ENCODE assay signal across 22 cellular contexts in the genomic region with DNA sequence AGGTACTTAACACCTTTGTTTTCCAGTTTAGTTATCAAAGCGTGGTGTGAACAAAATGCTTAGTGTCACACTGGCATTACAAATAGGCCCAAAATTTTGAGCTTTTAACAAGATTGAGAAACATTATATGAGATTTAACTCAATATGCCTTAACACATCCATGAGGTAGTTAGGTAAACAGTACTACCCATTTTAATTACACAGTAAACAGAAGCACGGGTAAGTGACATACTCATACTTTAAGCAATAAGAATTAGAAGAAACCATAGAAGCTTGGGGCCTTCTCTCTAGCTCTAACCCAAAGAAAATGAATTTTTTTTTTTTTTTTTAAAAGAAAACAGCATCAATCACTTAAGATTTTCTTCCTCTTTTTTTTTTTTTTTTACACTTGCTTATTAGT. TPM values are rescaled to one million over a fixed set of nuclear protein-coding genes. Genes with fewer than 3 reads are reported as not detected.
DNase-seq lines count a peak whose midpoint lies in the region; ATAC-seq and TF ChIP-seq lines count a peak whose summit lies in the region.
"Had no signal": no experiment of that assay in that cellular context is flagged by ENCODE, and none has a peak within 500 bp of the region (broad histone marks: within the 10 kb centered on the region; RNA-seq: fewer than 3 reads in every experiment).

No MANE protein-coding gene starts in this region.

- no peak overlapping the region for H3K4me3 ChIP-seq in mesodermal cell (ENCODE audit: extremely low read depth, insufficient read depth, low read length, poor library complexity, severe bottlenecking)
- H3K4me3 ChIP-seq: K562, MG63 had no signal

- H3K9me3 Mint-ChIP-seq in activated CD4-positive, alpha-beta T cell treated with anti-CD3 and anti-CD28 coated beads for 36 hours (ENCODE audit: low read depth), result no peaks in the 10 kb centered on the region
- H3K9me3 Mint-ChIP-seq in HFFc6 (no peaks in the 10 kb centered on the region), WTC11 (no peaks in the 10 kb centered on the region)
- H3K9me3 Mint-ChIP-seq: CD8-positive, alpha-beta memory T cell had no signal

- no peak for DNase-seq in activated CD4-positive, alpha-beta T cell treated with anti-CD3 and anti-CD28 coated beads for 36 hours
- DNase-seq in activated CD4-positive, alpha-beta T cell treated with anti-CD3 and anti-CD28 coated beads for 1 hour, result no peak
- no peak for DNase-seq in HFFc6
- no peak for DNase-seq in WTC11 (ENCODE audit: low spot score)
- DNase-seq in pons (ENCODE audit: low spot score), result no peak
- DNase-seq in NCI-H2227 treated with DMSO at 0.1 percent for 48 hours (lab: John Stamatoyannopoulos, UW), result no peak
- DNase-seq: CD8-positive, alpha-beta memory T cell; DMS79; H7; MG63; NCI-H1092; NCI-H1436; NCI-H187 treated with DMSO at 0.1 percent for 48 hours; NCI-H226; NCI-H510A treated with DMSO at 0.1 percent for 48 hours; NCI-H774; RPMI8226; SHP77 had no signal

- WGBS in mesodermal cell (ENCODE audit: insufficient coverage in 2 of 2), 2 experiments, result 100% methylated on average over 1 of the region's 2 CpGs; no CpG with 5 or more reads in 1 of the 2 experiments

- POLR2A ChIA-PET in activated CD4-positive, alpha-beta T cell treated with anti-CD3 and anti-CD28 coated beads for 36 hours (lab: Charles Lee), result no interaction called here
- POLR2A ChIA-PET in WTC11 (lab: Charles Lee), result no interaction called here

- H3K9me3 ChIP-seq in mesodermal cell (ENCODE audit: control insufficient read depth, low read length), result no peaks in the 10 kb centered on the region
- H3K9me3 ChIP-seq: MG63 had no signal

- H3K27me3 Mint-ChIP-seq in activated CD4-positive, alpha-beta T cell treated with anti-CD3 and anti-CD28 coated beads for 36 hours, result no peaks in the 10 kb centered on the region
- H3K27me3 Mint-ChIP-seq in HFFc6 (ENCODE audit: insufficient read depth), result no peaks in the 10 kb centered on the region
- H3K27me3 Mint-ChIP-seq in WTC11 (ENCODE audit: low read depth), result no peaks in the 10 kb centered on the region
- H3K27me3 Mint-ChIP-seq: CD8-positive, alpha-beta memory T cell had no signal

- TF ChIP-seq CTCF in HFFc6 (IDR thresholded peaks at IDR 0.05), result no peak
- TF ChIP-seq CTCF in WTC11 (IDR thresholded peaks at IDR 0.05), result no peak

- peaks cover 66% of the 10 kb centered on the region for H3K36me3 ChIP-seq in mesodermal cell (ENCODE audit: control insufficient read depth, insufficient read depth, low read length)

- no peak for ATAC-seq in activated CD4-positive, alpha-beta T cell treated with anti-CD3 and anti-CD28 coated beads for 36 hours
- ATAC-seq in WTC11 (no peak), HG02763 (IDR thresholded peaks at IDR 0.05; ENCODE audit: unreplicated experiment) (no peak)
- ATAC-seq: K562 had no signal

- no peaks in the 10 kb centered on the region for H3K4me1 ChIP-seq in mesodermal cell (ENCODE audit: control insufficient read depth, insufficient read depth, low read length, poor library complexity, severe bottlenecking)

- CTCF ChIA-PET in activated CD4-positive, alpha-beta T cell treated with anti-CD3 and anti-CD28 coated beads for 36 hours (lab: Charles Lee), result interaction anchor here (0.7 to 0.9 kb wide), 2 partner anchors 8 to 9 kb away, joined by 4 read pairs; no protein-coding TSS in a partner anchor
- CTCF ChIA-PET in WTC11 (lab: Charles Lee), result interaction anchor here (0.6 to 1.0 kb wide), 2 partner anchors 10 to 678 kb away, joined by 3 to 5 read pairs; no protein-coding TSS in a partner anchor

- peaks cover 40% of the 10 kb centered on the region for H3K36me3 Mint-ChIP-seq in activated CD4-positive, alpha-beta T cell treated with anti-CD3 and anti-CD28 coated beads for 36 hours (ENCODE audit: low read depth)
- peaks cover 45% of the 10 kb centered on the region for H3K36me3 Mint-ChIP-seq in HFFc6 (ENCODE audit: low read depth)
- H3K36me3 Mint-ChIP-seq in WTC11, result peaks cover 59% of the 10 kb centered on the region

- H3K27ac Mint-ChIP-seq in activated CD4-positive, alpha-beta T cell treated with anti-CD3 and anti-CD28 coated beads for 36 hours, result peak overlapping the region; percentile 30
- H3K27ac Mint-ChIP-seq in HFFc6, result peak overlapping the region; percentile 12; the same call in 1 of the 2 replicates
- H3K27ac Mint-ChIP-seq in WTC11, result 0 out of 2 replicates have a peak overlapping the region, but pooled peaks have one; percentile 26

- intact Hi-C loops in activated CD4-positive, alpha-beta T cell treated with anti-CD3 and anti-CD28 coated beads for 36 hours (cut with DNase I, micrococcal nuclease), result no loop called here

- H3K4me3 Mint-ChIP-seq in activated CD4-positive, alpha-beta T cell treated with anti-CD3 and anti-CD28 coated beads for 36 hours, result no peak overlapping the region
- H3K4me3 Mint-ChIP-seq in HFFc6, result no peak overlapping the region
- H3K4me3 Mint-ChIP-seq in WTC11, result no peak overlapping the region
- H3K4me3 Mint-ChIP-seq: CD8-positive, alpha-beta memory T cell had no signal

- H3K4me1 Mint-ChIP-seq in activated CD4-positive, alpha-beta T cell treated with anti-CD3 and anti-CD28 coated beads for 36 hours, result peaks cover 14% of the 10 kb centered on the region
- H3K4me1 Mint-ChIP-seq in HFFc6 (ENCODE audit: low read depth), result peaks cover 9% of the 10 kb centered on the region
- H3K4me1 Mint-ChIP-seq in WTC11, result 0 out of 2 replicates have a peak, but pooled peaks cover 4% of the 10 kb centered on the region
- H3K4me1 Mint-ChIP-seq: CD8-positive, alpha-beta memory T cell had no signal

- peak overlapping the region; percentile 20 for H3K27ac ChIP-seq in mesodermal cell (ENCODE audit: low read depth, low read length, severe bottlenecking)
- H3K27ac ChIP-seq: C4-2B had no signal

TF ChIP-seq in WTC11, 78 proteins besides CTCF, POLR2A, EP300 and RAD21 (continues in another document):
- TF ChIP-seq, protein P1, sequence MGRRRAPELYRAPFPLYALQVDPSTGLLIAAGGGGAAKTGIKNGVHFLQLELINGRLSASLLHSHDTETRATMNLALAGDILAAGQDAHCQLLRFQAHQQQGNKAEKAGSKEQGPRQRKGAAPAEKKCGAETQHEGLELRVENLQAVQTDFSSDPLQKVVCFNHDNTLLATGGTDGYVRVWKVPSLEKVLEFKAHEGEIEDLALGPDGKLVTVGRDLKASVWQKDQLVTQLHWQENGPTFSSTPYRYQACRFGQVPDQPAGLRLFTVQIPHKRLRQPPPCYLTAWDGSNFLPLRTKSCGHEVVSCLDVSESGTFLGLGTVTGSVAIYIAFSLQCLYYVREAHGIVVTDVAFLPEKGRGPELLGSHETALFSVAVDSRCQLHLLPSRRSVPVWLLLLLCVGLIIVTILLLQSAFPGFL (CRISPR knock-in tag; IDR thresholded peaks at IDR 0.05; ENCODE audit: borderline replicate concordance), result no peak
- TF ChIP-seq ERG (CRISPR knock-in tag; IDR thresholded peaks at IDR 0.05) (no peak), JAZF1 (CRISPR knock-in tag; IDR thresholded peaks at IDR 0.05) (no peak), FOXJ3 (CRISPR knock-in tag; IDR thresholded peaks at IDR 0.05; ENCODE audit: borderline replicate concordance) (no peak), EMX1 (CRISPR knock-in tag; IDR thresholded peaks at IDR 0.05) (no peak), SMAD4 (CRISPR knock-in tag; IDR thresholded peaks at IDR 0.05) (no peak), PRDM15 (CRISPR knock-in tag; IDR thresholded peaks at IDR 0.05) (no peak)

RNA-seq across cellular contexts. Expression of gene PHLDA1, which starts 15.5 kb away (rescaled TPM):
- 10 to 100 TPM; 12.3 to 14.3 TPM for total RNA-seq in activated CD4-positive, alpha-beta T cell treated with anti-CD3 and anti-CD28 coated beads for 36 hours
- total RNA-seq in HFFc6 (2021; fragmentation: NEBNext Ultra II Directional; extraction: Animal tissue kit (Norgen Biotek cat#: 25700)), result 10 to 100 TPM; 49.2 to 81.5 (median 76.2) TPM
- total RNA-seq in WTC11 (2021), result 34.9 to 51.3 TPM (median 51.1 TPM) in 3 replicates
- polyA plus RNA-seq in mesodermal cell (2013, experiment 1 of 2), result 63.2 TPM
- 59.5 TPM for polyA plus RNA-seq in mesodermal cell (2013, experiment 2 of 2)

RNA-seq across cellular contexts. Expression of gene NAP1L1, which starts 37.4 kb away (rescaled TPM):
- 1,000 to 10,000 TPM in 1 of 2 experiments, 100 to 1,000 TPM in 1; 959 to 1,004 TPM for total RNA-seq in activated CD4-positive, alpha-beta T cell treated with anti-CD3 and anti-CD28 coated beads for 36 hours
- total RNA-seq in HFFc6 (2021; fragmentation: NEBNext Ultra II Directional; extraction: Animal tissue kit (Norgen Biotek cat#: 25700)), result 100 to 1,000 TPM; 473 to 573 (median 520) TPM
- total RNA-seq in WTC11 (2021), result 946 to 1,010 TPM (median 968 TPM) in 3 replicates
- 1,118 TPM for polyA plus RNA-seq in mesodermal cell (2013, experiment 1 of 2)
- polyA plus RNA-seq in mesodermal cell (2013, experiment 2 of 2), result 1,260 TPM
